Comparison of ENCODE assay signal across 1 cellular context in genomic region chr6:49506569-49507111, GRCh38.
TF ChIP-seq lines count a peak whose summit lies in the region.

No MANE protein-coding gene starts in this region.

TF ChIP-seq in HepG2, 621 proteins besides CTCF, POLR2A, EP300 and RAD21 (continued from another document):
- no peak for TF ChIP-seq ZNF142 (CRISPR knock-in tag; IDR thresholded peaks at IDR 0.05)
- TF ChIP-seq HNF1B (CRISPR knock-in tag; IDR thresholded peaks at IDR 0.05): peak; percentile 99
- TF ChIP-seq ZNF331 (CRISPR knock-in tag; IDR thresholded peaks at IDR 0.05): no peak
- TF ChIP-seq SALL1 (CRISPR knock-in tag; IDR thresholded peaks at IDR 0.05): peak; percentile 50; the same call in 1 of the 2 replicates
- TF ChIP-seq HOMEZ (CRISPR knock-in tag; IDR thresholded peaks at IDR 0.05; ENCODE audit: low read depth): peak; percentile 91
- TF ChIP-seq NFKB2 (CRISPR knock-in tag; IDR thresholded peaks at IDR 0.05; ENCODE audit: borderline replicate concordance): no peak
- no peak for TF ChIP-seq KDM1A (CRISPR knock-in tag; IDR thresholded peaks at IDR 0.05)
- peak; percentile 96 for TF ChIP-seq HNF1A (IDR thresholded peaks at IDR 0.05; ENCODE audit: low read depth)
- TF ChIP-seq HNF1A (CRISPR knock-in tag; IDR thresholded peaks at IDR 0.05; ENCODE audit: borderline replicate concordance): peak; percentile 98
- TF ChIP-seq CSRNP1 (CRISPR knock-in tag; IDR thresholded peaks at IDR 0.05): no peak
- no peak for TF ChIP-seq ZNF24 (IDR thresholded peaks at IDR 0.05)
- no peak for TF ChIP-seq ZFP62 (CRISPR knock-in tag; IDR thresholded peaks at IDR 0.05)
- no peak for TF ChIP-seq KDM5B (CRISPR knock-in tag; IDR thresholded peaks at IDR 0.05; ENCODE audit: borderline replicate concordance)
- no peak for TF ChIP-seq ZNF205 (CRISPR knock-in tag; IDR thresholded peaks at IDR 0.05)
- TF ChIP-seq E2F5 (CRISPR knock-in tag; conservative IDR thresholded peaks at IDR 0.05): no peak
- TF ChIP-seq TBX2 (CRISPR knock-in tag; IDR thresholded peaks at IDR 0.05; ENCODE audit: borderline replicate concordance): peak; percentile 84
- TF ChIP-seq THAP11 (CRISPR knock-in tag; IDR thresholded peaks at IDR 0.05): no peak; the same call in 1 of the 2 replicates
- TF ChIP-seq DNMT3B (CRISPR knock-in tag; conservative IDR thresholded peaks at IDR 0.05): no peak
- TF ChIP-seq ELF3 (CRISPR knock-in tag; IDR thresholded peaks at IDR 0.05): peak; percentile 31; the same call in 1 of the 2 replicates
- TF ChIP-seq SKI (IDR thresholded peaks at IDR 0.05; ENCODE audit: partially characterized antibody): no peak
- TF ChIP-seq HOXA5 (CRISPR knock-in tag; IDR thresholded peaks at IDR 0.05): peak; percentile 47; the same call in 1 of the 2 replicates
- no peak for TF ChIP-seq TEAD2 (CRISPR knock-in tag; IDR thresholded peaks at IDR 0.05)
- TF ChIP-seq ZNF891 (CRISPR knock-in tag; IDR thresholded peaks at IDR 0.05): no peak
- no peak for TF ChIP-seq TOE1 (CRISPR knock-in tag; IDR thresholded peaks at IDR 0.05)
- TF ChIP-seq MTF2 (CRISPR knock-in tag; IDR thresholded peaks at IDR 0.05; ENCODE audit: borderline replicate concordance): no peak
- TF ChIP-seq HOXA7 (CRISPR knock-in tag; IDR thresholded peaks at IDR 0.05): no peak
- no peak for TF ChIP-seq RBM22 (optimal IDR thresholded peaks at IDR 0.05; ENCODE audit: low read length)
- no peak for TF ChIP-seq FOXP1 (IDR thresholded peaks at IDR 0.05)
- peak; percentile 68 for TF ChIP-seq FOXP1 (CRISPR knock-in tag; IDR thresholded peaks at IDR 0.05)
- no peak for TF ChIP-seq PHB2 (IDR thresholded peaks at IDR 0.05; ENCODE audit: partially characterized antibody)
- no peak for TF ChIP-seq SMARCC2 (IDR thresholded peaks at IDR 0.05)
- no peak for TF ChIP-seq ZBTB4 (CRISPR knock-in tag; IDR thresholded peaks at IDR 0.05; ENCODE audit: borderline replicate concordance)
TF ChIP-seq in HepG2: peak in this region for 106.
